In genomic region chr7:25949672-25950487, GRCh38 we compare ENCODE assay signal across 8 cellular contexts.
DNase-seq lines count a peak whose midpoint lies in the region; ATAC-seq, FAIRE-seq and TF ChIP-seq lines count a peak whose summit lies in the region.

No MANE protein-coding gene starts in this region.

- H3K4me3 ChIP-seq in colonic mucosa = peak overlapping the region; percentile 57

- H3K27me3 Mint-ChIP-seq in naive B cell = peaks cover 48 to 65% (median 58%) of the 10 kb centered on the region in 3 donors

- no peaks in the 10 kb centered on the region for H3K36me3 Mint-ChIP-seq in naive B cell

- H3K27ac ChIP-seq in KOPT-K1 (ENCODE audit: low read depth, low read length, poor library complexity, severe bottlenecking) = peak overlapping the region; percentile 32
- H3K27ac ChIP-seq in colonic mucosa = peak overlapping the region; percentile 55

- H3K27me3 ChIP-seq in colonic mucosa = no peaks in the 10 kb centered on the region

- no peaks in the 10 kb centered on the region for H3K9me3 ChIP-seq in KOPT-K1 (ENCODE audit: insufficient read depth, low read length, poor library complexity, severe bottlenecking)
- H3K9me3 ChIP-seq in colonic mucosa = no peaks in the 10 kb centered on the region

- H3K9me3 Mint-ChIP-seq in naive B cell = peaks cover 0 to 6% (median 0%) of the 10 kb centered on the region in 7 donors

- peak overlapping the region; percentile 71 to 82 for H3K9ac ChIP-seq in colonic mucosa (ENCODE audit: low read depth in 2 of 2, low read length in 2 of 2)

- intact Hi-C loops in colonic mucosa (cut with DNase I) = no loop called here

- no peak for ATAC-seq in naive B cell (ENCODE audit: low read depth in 2 of 2)
- ATAC-seq in HG03521 (IDR thresholded peaks at IDR 0.05; ENCODE audit: unreplicated experiment) = no peak

- DNase-seq in GM12891 (ENCODE audit: insufficient read length, low spot score) (no peak), colonic mucosa (peak; percentile 62), naive B cell (no peak), UCSD-AML1 (lab: John Stamatoyannopoulos, UW; ENCODE audit: unreplicated experiment) (no peak), HT-29 (ENCODE audit: low spot score) (no peak)
- DNase-seq in activated CD4-positive, alpha-beta T cell treated with anti-CD3 and anti-CD28 coated beads for 1 hour = no peak

- no peak for TF ChIP-seq POLR2A in GM12891 (IDR thresholded peaks at IDR 0.05; ENCODE audit: low read depth, low read length)

- H3K36me3 ChIP-seq in KOPT-K1 (ENCODE audit: insufficient read depth, low read length) = no peaks in the 10 kb centered on the region
- no peaks in the 10 kb centered on the region for H3K36me3 ChIP-seq in colonic mucosa

- H3K4me1 ChIP-seq in colonic mucosa = peaks cover 3% of the 10 kb centered on the region

- peak overlapping the region; percentile 67 to 89 (median 85) for H3K4me3 Mint-ChIP-seq in naive B cell

- H3K27ac Mint-ChIP-seq in naive B cell = peak overlapping the region in 4 of 6 donors; percentile 25 to 86 (median 40)

- no peak for TF ChIP-seq CTCF in colonic mucosa (IDR thresholded peaks at IDR 0.05)

- H3K4me1 Mint-ChIP-seq in naive B cell = peaks cover 17 to 24% (median 21%) of the 10 kb centered on the region in 3 donors

- FAIRE-seq in GM12891 (lab: Jason Lieb, UNC) = peak; percentile 77

TF ChIP-seq in GM12891, 5 proteins besides CTCF, POLR2A, EP300 and RAD21:
- TF ChIP-seq PAX5 (IDR thresholded peaks at IDR 0.05; ENCODE audit: insufficient read depth, low read length, severe bottlenecking) (no peak), TAF1 (IDR thresholded peaks at IDR 0.05; ENCODE audit: low read depth, low read length) (0 out of 2 replicates have a peak, but pooled peaks have one; percentile 23), SPI1 (IDR thresholded peaks at IDR 0.05; ENCODE audit: low read depth, low read length) (no peak)
